Comparison of ENCODE assay signal across 10 cellular contexts in the genomic region with DNA sequence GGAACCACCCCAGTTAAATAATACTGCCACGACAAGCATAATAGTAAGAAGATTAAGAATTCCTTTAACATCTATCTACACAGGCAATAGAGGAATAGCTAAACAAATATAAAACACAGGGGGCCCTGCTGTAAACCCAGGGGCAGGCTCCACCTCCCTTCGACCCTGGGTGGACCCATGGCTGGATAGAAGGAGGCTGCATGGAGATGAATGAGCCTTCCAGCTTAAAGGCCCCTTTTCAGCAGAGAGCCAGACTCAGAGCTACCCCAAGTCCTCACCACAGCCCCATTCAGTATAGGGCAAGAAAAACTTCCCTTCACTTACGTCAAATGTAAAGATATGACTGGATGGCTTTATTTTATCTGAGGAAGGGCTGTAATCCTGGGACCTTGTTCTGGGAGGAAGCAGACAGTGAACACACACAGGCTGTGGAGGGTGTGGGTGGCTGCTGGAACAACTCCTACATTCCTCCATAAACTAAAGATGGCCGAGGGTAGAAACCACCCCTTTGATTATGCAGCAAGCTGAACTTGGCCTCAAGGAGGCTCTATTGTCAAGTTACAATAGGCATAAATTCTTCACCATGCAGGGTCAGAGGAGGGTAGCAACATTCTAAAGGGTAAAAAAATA. TPM values are rescaled to one million over a fixed set of nuclear protein-coding genes. Genes with fewer than 3 reads are reported as not detected.
A peak's percentile ranks its signal among the peaks of the same experiment; 100 is the strongest.
DNase-seq lines count a peak whose midpoint lies in the region; ATAC-seq and TF ChIP-seq lines count a peak whose summit lies in the region.
"Had no signal": no experiment of that assay in that cellular context is flagged by ENCODE, and none has a peak within 500 bp of the region (broad histone marks: within the 10 kb centered on the region; RNA-seq: fewer than 3 reads in every experiment).

No MANE protein-coding gene starts in this region.

- H3K4me1 ChIP-seq in left lung (peaks cover 27 to 29% of the 10 kb centered on the region in 2 donors), upper lobe of left lung (peaks cover 27 to 45% (median 43%) of the 10 kb centered on the region in 4 donors)

- peak in 1 of 56 donors; percentile 12 for TF ChIP-seq CTCF in dorsolateral prefrontal cortex (IDR thresholded peaks at IDR 0.05 in 54 of 56, conservative IDR thresholded peaks at IDR 0.05 in 2 of 56; ENCODE audit: low read depth in 1 of 56, partially characterized antibody in 56 of 56)
- TF ChIP-seq CTCF in left lung (IDR thresholded peaks at IDR 0.05), result no peak
- no peak for TF ChIP-seq CTCF in upper lobe of left lung (IDR thresholded peaks at IDR 0.05)

- peak; percentile 15 for ATAC-seq in left lung
- peak in 1 of 2 donors; percentile 61 for ATAC-seq in upper lobe of left lung (ENCODE audit: low FRiP score in 2 of 2)
- ATAC-seq in GM18517 (IDR thresholded peaks at IDR 0.05; ENCODE audit: unreplicated experiment), result no peak

- no peak for TF ChIP-seq EP300 in upper lobe of left lung (IDR thresholded peaks at IDR 0.05)

- H3K4me3 ChIP-seq in dorsolateral prefrontal cortex, result peak overlapping the region in 8 of 59 donors; percentile 3 to 26 (median 13)
- no peak overlapping the region for H3K4me3 ChIP-seq in left lung
- no peak overlapping the region for H3K4me3 ChIP-seq in upper lobe of left lung

- WGBS in upper lobe of left lung, 2 donors, result 63 to 81% methylated on average over 4 of the region's 4 CpGs

- H3K9me3 ChIP-seq in left lung (no peaks in the 10 kb centered on the region), upper lobe of left lung (no peaks in the 10 kb centered on the region)

- DNase-seq in NCI-H226 (peak; percentile 77), dorsolateral prefrontal cortex (no peak), left lung (no peak), upper lobe of left lung (no peak), DMS153 treated with DMSO at 0.1 percent for 48 hours (lab: John Stamatoyannopoulos, UW; ENCODE audit: unreplicated experiment) (no peak)
- DNase-seq in stimulated activated naive CD4-positive, alpha-beta T cell (lab: John Stamatoyannopoulos, UW), result no peak
- DNase-seq: activated CD4-positive, alpha-beta T cell treated with anti-CD3 and anti-CD28 coated beads, Interleukin-2, amount 50 U/mL, for 1 hour; naive B cell; NCI-H524 treated with DMSO at 0.1 percent for 48 hours had no signal

- H3K36me3 ChIP-seq in left lung (no peaks in the 10 kb centered on the region), upper lobe of left lung (no peaks in the 10 kb centered on the region)

- intact Hi-C loops in dorsolateral prefrontal cortex (cut with DNase I), result no loop called here
- intact Hi-C loops in left lung (cut with DNase I), result no loop called here

- H3K27me3 ChIP-seq in dorsolateral prefrontal cortex, result no peaks in the 10 kb centered on the region
- no peaks in the 10 kb centered on the region for H3K27me3 ChIP-seq in left lung
- no peaks in the 10 kb centered on the region for H3K27me3 ChIP-seq in upper lobe of left lung

- TF ChIP-seq POLR2A in upper lobe of left lung (IDR thresholded peaks at IDR 0.05), result no peak

- H3K27ac ChIP-seq in dorsolateral prefrontal cortex (peak overlapping the region; percentile 51 to 96 (median 85)), left lung (no peak overlapping the region), upper lobe of left lung (peak overlapping the region in 3 of 4 donors; percentile 4 to 51 (median 5))

RNA-seq across cellular contexts. Expression of gene NUAK1, which starts 30.5 kb away (rescaled TPM):
- total RNA-seq in dorsolateral prefrontal cortex (100 to 1,000 TPM in 82 of 120 experiments, 10 to 100 TPM in 38; 44.5 to 165 (median 114) TPM), left lung (10 to 100 TPM; 11.0 to 11.7 TPM), upper lobe of left lung (10 to 100 TPM in 4 of 6 donors, 1 to 10 TPM in 2; 7.1 to 28.7 (median 10.9) TPM)

Comparison
In these comparisons a context has a peak if more than half of its experiments do, and no peak if none do; other contexts are left out.
1. H3K27ac ChIP-seq: peak in dorsolateral prefrontal cortex (59 of 59) and upper lobe of left lung (3 of 4); none in left lung (0 of 2).